ENCODE assay signal across 21 cellular contexts in genomic region chr10:122465401-122465800, GRCh38. TPM values are rescaled to one million over a fixed set of nuclear protein-coding genes. Genes with fewer than 3 reads are reported as not detected.
"Had no signal": no experiment of that assay in that cellular context is flagged by ENCODE, and none has a peak within 500 bp of the region (broad histone marks: within the 10 kb centered on the region; RNA-seq: fewer than 3 reads in every experiment).

No MANE protein-coding gene starts in this region.

- H3K4me3 ChIP-seq: gastroesophageal sphincter, heart right ventricle, testis, upper lobe of right lung had no signal

- H3K27me3 ChIP-seq: gastroesophageal sphincter, testis, upper lobe of right lung had no signal

- ATAC-seq: activated CD8-positive, alpha-beta memory T cell treated with anti-CD3 and anti-CD28 coated beads, Interleukin-2, amount 10 ng/mL, durations not matched to agents 7 days and 5 days; esophagus mucosa; gastroesophageal sphincter; natural killer cell; stimulated activated naive CD8-positive, alpha-beta T cell treated with anti-CD3 and anti-CD28 coated beads, Interleukin-15, amount 100 ng/mL, for 72 hours; T-cell; upper lobe of right lung had no signal

- H3K36me3 ChIP-seq: upper lobe of right lung had no signal

- DNase-seq: activated CD4-positive, alpha-beta memory T cell treated with anti-CD3 and anti-CD28 coated beads, Interleukin-2, amount 10 ng/mL, durations not matched to agents 7 days and 5 days; activated CD4-positive, alpha-beta T cell treated with anti-CD3 and anti-CD28 coated beads for 48 hours; activated CD4-positive, CD25-positive, alpha-beta regulatory T cell; activated CD8-positive, alpha-beta memory T cell treated with anti-CD3 and anti-CD28 coated beads, Interleukin-2, amount 10 ng/mL, durations not matched to agents 7 days and 5 days; activated naive CD4-positive, alpha-beta T cell treated with anti-CD3 and anti-CD28 coated beads for 36 hours; activated T-cell treated with anti-CD3 and anti-CD28 coated beads, Interleukin-2, amount 50 U/mL, for 24 hours; aorta; effector CD8-positive, alpha-beta T cell; heart right ventricle; immature natural killer cell; natural killer cell; stimulated activated CD4-positive, alpha-beta T cell treated with anti-CD3 and anti-CD28 coated beads, Interleukin-2, amount 100 ng/mL, for 48 hours; stimulated activated naive CD8-positive, alpha-beta T cell treated with anti-CD3 and anti-CD28 coated beads, Interleukin-15, amount 100 ng/mL, for 72 hours; T-cell; testis; upper lobe of right lung had no signal

- H3K4me3 Mint-ChIP-seq: activated CD4-positive, alpha-beta memory T cell treated with anti-CD3 and anti-CD28 coated beads, Interleukin-2, amount 10 ng/mL, durations not matched to agents 7 days and 5 days; activated CD8-positive, alpha-beta memory T cell treated with anti-CD3 and anti-CD28 coated beads, Interleukin-2, amount 10 ng/mL, durations not matched to agents 7 days and 5 days; activated naive CD4-positive, alpha-beta T cell treated with anti-CD3 and anti-CD28 coated beads for 36 hours; activated T-cell treated with anti-CD3 and anti-CD28 coated beads, Interleukin-2, amount 50 U/mL, for 24 hours; immature natural killer cell; natural killer cell; stimulated activated naive CD8-positive, alpha-beta T cell treated with anti-CD3 and anti-CD28 coated beads, Interleukin-15, amount 100 ng/mL, for 72 hours; T-cell had no signal

- H3K36me3 Mint-ChIP-seq: activated CD8-positive, alpha-beta memory T cell treated with anti-CD3 and anti-CD28 coated beads, Interleukin-2, amount 10 ng/mL, durations not matched to agents 7 days and 5 days; natural killer cell; T-cell had no signal

- H3K9me3 Mint-ChIP-seq: activated CD4-positive, alpha-beta memory T cell treated with anti-CD3 and anti-CD28 coated beads, Interleukin-2, amount 10 ng/mL, durations not matched to agents 7 days and 5 days; activated naive CD4-positive, alpha-beta T cell treated with anti-CD3 and anti-CD28 coated beads for 36 hours; activated T-cell treated with anti-CD3 and anti-CD28 coated beads, Interleukin-2, amount 50 U/mL, for 24 hours; activated T-helper 2 cell treated with anti-CD3 and anti-CD28 coated beads, Interferon-gamma antibody, Interleukin-2, Interleukin-4, amounts not matched to agents 10 μg/mL and 5 μg/mL and 100 μg/mL, durations not matched to agents 14 hours and 24 hours and 36 hours; immature natural killer cell; natural killer cell; stimulated activated naive CD8-positive, alpha-beta T cell treated with anti-CD3 and anti-CD28 coated beads, Interleukin-15, amount 100 ng/mL, for 72 hours; T-cell had no signal

- H3K9me3 ChIP-seq: gastroesophageal sphincter, heart right ventricle, testis, upper lobe of right lung had no signal

- H3K27ac ChIP-seq: gastroesophageal sphincter, heart right ventricle, testis, upper lobe of right lung had no signal

- H3K27ac Mint-ChIP-seq: activated CD4-positive, alpha-beta memory T cell treated with anti-CD3 and anti-CD28 coated beads, Interleukin-2, amount 10 ng/mL, durations not matched to agents 7 days and 5 days; activated CD8-positive, alpha-beta memory T cell treated with anti-CD3 and anti-CD28 coated beads, Interleukin-2, amount 10 ng/mL, durations not matched to agents 7 days and 5 days; activated naive CD4-positive, alpha-beta T cell treated with anti-CD3 and anti-CD28 coated beads for 36 hours; activated T-cell treated with anti-CD3 and anti-CD28 coated beads, Interleukin-2, amount 50 U/mL, for 24 hours; activated T-helper 2 cell treated with anti-CD3 and anti-CD28 coated beads, Interferon-gamma antibody, Interleukin-2, Interleukin-4, amounts not matched to agents 10 μg/mL and 5 μg/mL and 100 μg/mL, durations not matched to agents 14 hours and 24 hours and 36 hours; immature natural killer cell; natural killer cell; stimulated activated naive CD8-positive, alpha-beta T cell treated with anti-CD3 and anti-CD28 coated beads, Interleukin-15, amount 100 ng/mL, for 72 hours; T-cell had no signal

RNA-seq across cellular contexts. Expression of gene HTRA1, which starts 4.0 kb away (rescaled TPM):
- total RNA-seq: activated CD4-positive, alpha-beta memory T cell treated with anti-CD3 and anti-CD28 coated beads, Interleukin-2, amount 10 ng/mL, durations not matched to agents 7 days and 5 days; activated CD8-positive, alpha-beta memory T cell treated with anti-CD3 and anti-CD28 coated beads, Interleukin-2, amount 10 ng/mL, durations not matched to agents 7 days and 5 days; activated naive CD4-positive, alpha-beta T cell treated with anti-CD3 and anti-CD28 coated beads for 36 hours; activated T-helper 2 cell treated with anti-CD3 and anti-CD28 coated beads, Interferon-gamma antibody, Interleukin-2, Interleukin-4, amounts not matched to agents 10 μg/mL and 5 μg/mL and 100 μg/mL, durations not matched to agents 14 hours and 24 hours and 36 hours; natural killer cell had no signal

RNA-seq across cellular contexts. Expression of gene ARMS2, which starts 10.9 kb away (rescaled TPM):
- total RNA-seq: activated CD4-positive, alpha-beta memory T cell treated with anti-CD3 and anti-CD28 coated beads, Interleukin-2, amount 10 ng/mL, durations not matched to agents 7 days and 5 days; activated CD8-positive, alpha-beta memory T cell treated with anti-CD3 and anti-CD28 coated beads, Interleukin-2, amount 10 ng/mL, durations not matched to agents 7 days and 5 days; activated naive CD4-positive, alpha-beta T cell treated with anti-CD3 and anti-CD28 coated beads for 36 hours; activated T-helper 2 cell treated with anti-CD3 and anti-CD28 coated beads, Interferon-gamma antibody, Interleukin-2, Interleukin-4, amounts not matched to agents 10 μg/mL and 5 μg/mL and 100 μg/mL, durations not matched to agents 14 hours and 24 hours and 36 hours; aorta; esophagus mucosa; gastroesophageal sphincter; natural killer cell; renal cortical epithelial cell; skeletal muscle tissue; T-cell; upper lobe of right lung had no signal
